7 cellular contexts compared by ENCODE assay signal in the genomic region with DNA sequence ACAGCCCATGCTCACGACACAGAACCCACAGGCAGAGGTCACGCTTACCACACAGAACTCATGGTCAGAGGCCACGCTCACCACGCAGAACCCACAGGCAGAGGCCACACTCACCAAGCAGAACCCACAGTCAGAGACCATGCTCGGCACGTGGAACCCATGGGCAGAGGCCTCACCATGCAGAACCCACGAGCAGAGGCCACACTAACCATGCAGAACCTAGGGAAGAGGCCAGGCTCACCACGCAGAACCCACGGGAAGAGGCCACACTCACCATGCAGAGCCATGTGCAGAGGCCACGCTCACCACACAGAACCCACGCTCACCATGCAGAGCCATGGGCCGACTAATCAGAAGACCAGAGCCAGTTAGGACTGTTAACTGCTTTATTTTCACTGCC.
"Had no signal": no experiment of that assay in that cellular context is flagged by ENCODE, and none has a peak within 500 bp of the region (broad histone marks: within the 10 kb centered on the region; RNA-seq: fewer than 3 reads in every experiment).

No MANE protein-coding gene starts in this region.

- FAIRE-seq: H54, HTR-8/SVneo had no signal

- H3K4me3 ChIP-seq: GM23248 had no signal

- H3K27ac ChIP-seq: GM23248 had no signal

- DNase-seq: GM23248, GOT3, H9, HCEC 1CT, KBM-7 had no signal

- H2AFZ ChIP-seq: GM23248 had no signal

- H3K9ac ChIP-seq: GM23248 had no signal
